Comparison of ENCODE assay signal across 1 cellular context in the genomic region with DNA sequence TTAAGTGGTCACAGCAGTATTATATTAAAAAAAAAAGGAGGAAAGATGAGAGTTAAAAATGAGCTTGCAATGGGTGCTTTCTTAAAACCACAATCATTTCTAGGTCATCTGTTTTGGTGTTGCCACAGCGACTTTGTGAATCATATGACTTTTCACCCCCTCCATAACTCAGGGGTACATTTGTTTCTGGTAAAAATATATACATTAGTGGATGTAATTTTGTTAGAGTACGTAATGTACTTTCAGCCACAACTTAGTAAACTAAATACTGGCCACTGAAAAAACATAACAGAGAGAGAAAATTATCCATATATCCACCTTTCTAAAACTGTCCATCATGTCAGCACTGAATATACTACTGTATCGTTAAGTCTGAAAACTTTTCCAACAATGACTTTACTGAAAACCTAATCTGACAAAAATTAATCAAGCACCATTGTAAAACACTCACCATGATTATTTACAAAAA.
TF ChIP-seq lines count a peak whose summit lies in the region.

No MANE protein-coding gene starts in this region.

TF ChIP-seq in GM12878, 131 proteins besides CTCF, POLR2A, EP300 and RAD21 (continued from another document and continues in another):
- TF ChIP-seq, protein P1, sequence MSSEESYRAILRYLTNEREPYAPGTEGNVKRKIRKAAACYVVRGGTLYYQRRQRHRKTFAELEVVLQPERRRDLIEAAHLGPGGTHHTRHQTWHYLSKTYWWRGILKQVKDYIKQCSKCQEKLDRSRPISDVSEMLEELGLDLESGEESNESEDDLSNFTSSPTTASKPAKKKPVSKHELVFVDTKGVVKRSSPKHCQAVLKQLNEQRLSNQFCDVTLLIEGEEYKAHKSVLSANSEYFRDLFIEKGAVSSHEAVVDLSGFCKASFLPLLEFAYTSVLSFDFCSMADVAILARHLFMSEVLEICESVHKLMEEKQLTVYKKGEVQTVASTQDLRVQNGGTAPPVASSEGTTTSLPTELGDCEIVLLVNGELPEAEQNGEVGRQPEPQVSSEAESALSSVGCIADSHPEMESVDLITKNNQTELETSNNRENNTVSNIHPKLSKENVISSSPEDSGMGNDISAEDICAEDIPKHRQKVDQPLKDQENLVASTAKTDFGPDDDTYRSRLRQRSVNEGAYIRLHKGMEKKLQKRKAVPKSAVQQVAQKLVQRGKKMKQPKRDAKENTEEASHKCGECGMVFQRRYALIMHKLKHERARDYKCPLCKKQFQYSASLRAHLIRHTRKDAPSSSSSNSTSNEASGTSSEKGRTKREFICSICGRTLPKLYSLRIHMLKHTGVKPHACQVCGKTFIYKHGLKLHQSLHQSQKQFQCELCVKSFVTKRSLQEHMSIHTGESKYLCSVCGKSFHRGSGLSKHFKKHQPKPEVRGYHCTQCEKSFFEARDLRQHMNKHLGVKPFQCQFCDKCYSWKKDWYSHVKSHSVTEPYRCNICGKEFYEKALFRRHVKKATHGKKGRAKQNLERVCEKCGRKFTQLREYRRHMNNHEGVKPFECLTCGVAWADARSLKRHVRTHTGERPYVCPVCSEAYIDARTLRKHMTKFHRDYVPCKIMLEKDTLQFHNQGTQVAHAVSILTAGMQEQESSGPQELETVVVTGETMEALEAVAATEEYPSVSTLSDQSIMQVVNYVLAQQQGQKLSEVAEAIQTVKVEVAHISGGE (CRISPR knock-in tag; IDR thresholded peaks at IDR 0.05), result no peak
- TF ChIP-seq, protein P2, sequence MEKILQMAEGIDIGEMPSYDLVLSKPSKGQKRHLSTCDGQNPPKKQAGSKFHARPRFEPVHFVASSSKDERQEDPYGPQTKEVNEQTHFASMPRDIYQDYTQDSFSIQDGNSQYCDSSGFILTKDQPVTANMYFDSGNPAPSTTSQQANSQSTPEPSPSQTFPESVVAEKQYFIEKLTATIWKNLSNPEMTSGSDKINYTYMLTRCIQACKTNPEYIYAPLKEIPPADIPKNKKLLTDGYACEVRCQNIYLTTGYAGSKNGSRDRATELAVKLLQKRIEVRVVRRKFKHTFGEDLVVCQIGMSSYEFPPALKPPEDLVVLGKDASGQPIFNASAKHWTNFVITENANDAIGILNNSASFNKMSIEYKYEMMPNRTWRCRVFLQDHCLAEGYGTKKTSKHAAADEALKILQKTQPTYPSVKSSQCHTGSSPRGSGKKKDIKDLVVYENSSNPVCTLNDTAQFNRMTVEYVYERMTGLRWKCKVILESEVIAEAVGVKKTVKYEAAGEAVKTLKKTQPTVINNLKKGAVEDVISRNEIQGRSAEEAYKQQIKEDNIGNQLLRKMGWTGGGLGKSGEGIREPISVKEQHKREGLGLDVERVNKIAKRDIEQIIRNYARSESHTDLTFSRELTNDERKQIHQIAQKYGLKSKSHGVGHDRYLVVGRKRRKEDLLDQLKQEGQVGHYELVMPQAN (conservative IDR thresholded peaks at IDR 0.05), result peak; percentile 42
- TF ChIP-seq BCL11A (IDR thresholded peaks at IDR 0.05; ENCODE audit: low read depth, low read length) (0 out of 2 replicates have a peak, but pooled peaks have one; percentile 9), RBBP5 (conservative IDR thresholded peaks at IDR 0.05) (no peak), TCF12 (IDR thresholded peaks at IDR 0.05; ENCODE audit: low read depth, low read length) (no peak), EZH2 (IDR thresholded peaks at IDR 0.05; ENCODE audit: borderline replicate concordance, control insufficient read depth, low read depth, low read length) (no peak), SPI1 (IDR thresholded peaks at IDR 0.05; ENCODE audit: borderline replicate concordance, insufficient read depth, low read depth, low read length) (no peak), RFX5 (IDR thresholded peaks at IDR 0.05; ENCODE audit: low read depth, low read length) (no peak), HDGF (IDR thresholded peaks at IDR 0.05) (no peak), NFYA (IDR thresholded peaks at IDR 0.05; ENCODE audit: borderline replicate concordance, low read depth, low read length) (no peak), YY1 (IDR thresholded peaks at IDR 0.05; ENCODE audit: low read depth, low read length) (no peak), RELA (IDR thresholded peaks at IDR 0.05; ENCODE audit: borderline replicate concordance, partially characterized antibody) (no peak), ZNF384 (IDR thresholded peaks at IDR 0.05; ENCODE audit: borderline replicate concordance, low read depth, low read length) (peak; percentile 67; the same call in 1 of the 2 replicates), RB1 (IDR thresholded peaks at IDR 0.05; ENCODE audit: borderline replicate concordance) (no peak), CREM (IDR thresholded peaks at IDR 0.05; ENCODE audit: low read depth) (no peak)
- TF ChIP-seq, protein P3, sequence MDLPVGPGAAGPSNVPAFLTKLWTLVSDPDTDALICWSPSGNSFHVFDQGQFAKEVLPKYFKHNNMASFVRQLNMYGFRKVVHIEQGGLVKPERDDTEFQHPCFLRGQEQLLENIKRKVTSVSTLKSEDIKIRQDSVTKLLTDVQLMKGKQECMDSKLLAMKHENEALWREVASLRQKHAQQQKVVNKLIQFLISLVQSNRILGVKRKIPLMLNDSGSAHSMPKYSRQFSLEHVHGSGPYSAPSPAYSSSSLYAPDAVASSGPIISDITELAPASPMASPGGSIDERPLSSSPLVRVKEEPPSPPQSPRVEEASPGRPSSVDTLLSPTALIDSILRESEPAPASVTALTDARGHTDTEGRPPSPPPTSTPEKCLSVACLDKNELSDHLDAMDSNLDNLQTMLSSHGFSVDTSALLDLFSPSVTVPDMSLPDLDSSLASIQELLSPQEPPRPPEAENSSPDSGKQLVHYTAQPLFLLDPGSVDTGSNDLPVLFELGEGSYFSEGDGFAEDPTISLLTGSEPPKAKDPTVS (IDR thresholded peaks at IDR 0.05; ENCODE audit: low read depth, low read length), result no peak
- TF ChIP-seq, protein P4, sequence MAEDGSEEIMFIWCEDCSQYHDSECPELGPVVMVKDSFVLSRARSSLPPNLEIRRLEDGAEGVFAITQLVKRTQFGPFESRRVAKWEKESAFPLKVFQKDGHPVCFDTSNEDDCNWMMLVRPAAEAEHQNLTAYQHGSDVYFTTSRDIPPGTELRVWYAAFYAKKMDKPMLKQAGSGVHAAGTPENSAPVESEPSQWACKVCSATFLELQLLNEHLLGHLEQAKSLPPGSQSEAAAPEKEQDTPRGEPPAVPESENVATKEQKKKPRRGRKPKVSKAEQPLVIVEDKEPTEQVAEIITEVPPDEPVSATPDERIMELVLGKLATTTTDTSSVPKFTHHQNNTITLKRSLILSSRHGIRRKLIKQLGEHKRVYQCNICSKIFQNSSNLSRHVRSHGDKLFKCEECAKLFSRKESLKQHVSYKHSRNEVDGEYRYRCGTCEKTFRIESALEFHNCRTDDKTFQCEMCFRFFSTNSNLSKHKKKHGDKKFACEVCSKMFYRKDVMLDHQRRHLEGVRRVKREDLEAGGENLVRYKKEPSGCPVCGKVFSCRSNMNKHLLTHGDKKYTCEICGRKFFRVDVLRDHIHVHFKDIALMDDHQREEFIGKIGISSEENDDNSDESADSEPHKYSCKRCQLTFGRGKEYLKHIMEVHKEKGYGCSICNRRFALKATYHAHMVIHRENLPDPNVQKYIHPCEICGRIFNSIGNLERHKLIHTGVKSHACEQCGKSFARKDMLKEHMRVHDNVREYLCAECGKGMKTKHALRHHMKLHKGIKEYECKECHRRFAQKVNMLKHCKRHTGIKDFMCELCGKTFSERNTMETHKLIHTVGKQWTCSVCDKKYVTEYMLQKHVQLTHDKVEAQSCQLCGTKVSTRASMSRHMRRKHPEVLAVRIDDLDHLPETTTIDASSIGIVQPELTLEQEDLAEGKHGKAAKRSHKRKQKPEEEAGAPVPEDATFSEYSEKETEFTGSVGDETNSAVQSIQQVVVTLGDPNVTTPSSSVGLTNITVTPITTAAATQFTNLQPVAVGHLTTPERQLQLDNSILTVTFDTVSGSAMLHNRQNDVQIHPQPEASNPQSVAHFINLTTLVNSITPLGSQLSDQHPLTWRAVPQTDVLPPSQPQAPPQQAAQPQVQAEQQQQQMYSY (CRISPR knock-in tag; IDR thresholded peaks at IDR 0.05), result no peak
- TF ChIP-seq, protein P5, sequence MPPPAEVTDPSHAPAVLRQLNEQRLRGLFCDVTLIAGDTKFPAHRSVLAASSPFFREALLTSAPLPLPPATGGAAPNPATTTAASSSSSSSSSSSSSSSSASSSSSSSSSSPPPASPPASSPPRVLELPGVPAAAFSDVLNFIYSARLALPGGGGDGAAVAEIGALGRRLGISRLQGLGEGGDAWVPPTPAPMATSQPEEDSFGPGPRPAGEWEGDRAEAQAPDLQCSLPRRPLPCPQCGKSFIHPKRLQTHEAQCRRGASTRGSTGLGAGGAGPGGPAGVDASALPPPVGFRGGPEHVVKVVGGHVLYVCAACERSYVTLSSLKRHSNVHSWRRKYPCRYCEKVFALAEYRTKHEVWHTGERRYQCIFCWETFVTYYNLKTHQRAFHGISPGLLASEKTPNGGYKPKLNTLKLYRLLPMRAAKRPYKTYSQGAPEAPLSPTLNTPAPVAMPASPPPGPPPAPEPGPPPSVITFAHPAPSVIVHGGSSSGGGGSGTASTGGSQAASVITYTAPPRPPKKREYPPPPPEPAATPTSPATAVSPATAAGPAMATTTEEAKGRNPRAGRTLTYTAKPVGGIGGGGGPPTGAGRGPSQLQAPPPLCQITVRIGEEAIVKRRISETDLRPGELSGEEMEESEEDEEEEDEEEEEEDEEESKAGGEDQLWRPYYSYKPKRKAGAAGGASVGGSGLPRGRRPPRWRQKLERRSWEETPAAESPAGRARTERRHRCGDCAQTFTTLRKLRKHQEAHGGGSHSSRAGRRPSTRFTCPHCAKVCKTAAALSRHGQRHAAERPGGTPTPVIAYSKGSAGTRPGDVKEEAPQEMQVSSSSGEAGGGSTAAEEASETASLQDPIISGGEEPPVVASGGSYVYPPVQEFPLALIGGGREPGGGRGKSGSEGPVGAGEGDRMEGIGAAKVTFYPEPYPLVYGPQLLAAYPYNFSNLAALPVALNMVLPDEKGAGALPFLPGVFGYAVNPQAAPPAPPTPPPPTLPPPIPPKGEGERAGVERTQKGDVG (CRISPR knock-in tag; IDR thresholded peaks at IDR 0.05), result no peak
- TF ChIP-seq, protein P6, sequence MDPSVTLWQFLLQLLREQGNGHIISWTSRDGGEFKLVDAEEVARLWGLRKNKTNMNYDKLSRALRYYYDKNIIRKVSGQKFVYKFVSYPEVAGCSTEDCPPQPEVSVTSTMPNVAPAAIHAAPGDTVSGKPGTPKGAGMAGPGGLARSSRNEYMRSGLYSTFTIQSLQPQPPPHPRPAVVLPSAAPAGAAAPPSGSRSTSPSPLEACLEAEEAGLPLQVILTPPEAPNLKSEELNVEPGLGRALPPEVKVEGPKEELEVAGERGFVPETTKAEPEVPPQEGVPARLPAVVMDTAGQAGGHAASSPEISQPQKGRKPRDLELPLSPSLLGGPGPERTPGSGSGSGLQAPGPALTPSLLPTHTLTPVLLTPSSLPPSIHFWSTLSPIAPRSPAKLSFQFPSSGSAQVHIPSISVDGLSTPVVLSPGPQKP (IDR thresholded peaks at IDR 0.05; ENCODE audit: low read depth, low read length), result no peak
- TF ChIP-seq, protein P7, sequence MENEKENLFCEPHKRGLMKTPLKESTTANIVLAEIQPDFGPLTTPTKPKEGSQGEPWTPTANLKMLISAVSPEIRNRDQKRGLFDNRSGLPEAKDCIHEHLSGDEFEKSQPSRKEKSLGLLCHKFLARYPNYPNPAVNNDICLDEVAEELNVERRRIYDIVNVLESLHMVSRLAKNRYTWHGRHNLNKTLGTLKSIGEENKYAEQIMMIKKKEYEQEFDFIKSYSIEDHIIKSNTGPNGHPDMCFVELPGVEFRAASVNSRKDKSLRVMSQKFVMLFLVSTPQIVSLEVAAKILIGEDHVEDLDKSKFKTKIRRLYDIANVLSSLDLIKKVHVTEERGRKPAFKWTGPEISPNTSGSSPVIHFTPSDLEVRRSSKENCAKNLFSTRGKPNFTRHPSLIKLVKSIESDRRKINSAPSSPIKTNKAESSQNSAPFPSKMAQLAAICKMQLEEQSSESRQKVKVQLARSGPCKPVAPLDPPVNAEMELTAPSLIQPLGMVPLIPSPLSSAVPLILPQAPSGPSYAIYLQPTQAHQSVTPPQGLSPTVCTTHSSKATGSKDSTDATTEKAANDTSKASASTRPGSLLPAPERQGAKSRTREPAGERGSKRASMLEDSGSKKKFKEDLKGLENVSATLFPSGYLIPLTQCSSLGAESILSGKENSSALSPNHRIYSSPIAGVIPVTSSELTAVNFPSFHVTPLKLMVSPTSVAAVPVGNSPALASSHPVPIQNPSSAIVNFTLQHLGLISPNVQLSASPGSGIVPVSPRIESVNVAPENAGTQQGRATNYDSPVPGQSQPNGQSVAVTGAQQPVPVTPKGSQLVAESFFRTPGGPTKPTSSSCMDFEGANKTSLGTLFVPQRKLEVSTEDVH (IDR thresholded peaks at IDR 0.05; ENCODE audit: low read depth, partially characterized antibody), result no peak
- TF ChIP-seq, protein P8, sequence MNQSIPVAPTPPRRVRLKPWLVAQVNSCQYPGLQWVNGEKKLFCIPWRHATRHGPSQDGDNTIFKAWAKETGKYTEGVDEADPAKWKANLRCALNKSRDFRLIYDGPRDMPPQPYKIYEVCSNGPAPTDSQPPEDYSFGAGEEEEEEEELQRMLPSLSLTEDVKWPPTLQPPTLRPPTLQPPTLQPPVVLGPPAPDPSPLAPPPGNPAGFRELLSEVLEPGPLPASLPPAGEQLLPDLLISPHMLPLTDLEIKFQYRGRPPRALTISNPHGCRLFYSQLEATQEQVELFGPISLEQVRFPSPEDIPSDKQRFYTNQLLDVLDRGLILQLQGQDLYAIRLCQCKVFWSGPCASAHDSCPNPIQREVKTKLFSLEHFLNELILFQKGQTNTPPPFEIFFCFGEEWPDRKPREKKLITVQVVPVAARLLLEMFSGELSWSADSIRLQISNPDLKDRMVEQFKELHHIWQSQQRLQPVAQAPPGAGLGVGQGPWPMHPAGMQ (IDR thresholded peaks at IDR 0.05; ENCODE audit: borderline replicate concordance), result no peak
- TF ChIP-seq, protein P9, sequence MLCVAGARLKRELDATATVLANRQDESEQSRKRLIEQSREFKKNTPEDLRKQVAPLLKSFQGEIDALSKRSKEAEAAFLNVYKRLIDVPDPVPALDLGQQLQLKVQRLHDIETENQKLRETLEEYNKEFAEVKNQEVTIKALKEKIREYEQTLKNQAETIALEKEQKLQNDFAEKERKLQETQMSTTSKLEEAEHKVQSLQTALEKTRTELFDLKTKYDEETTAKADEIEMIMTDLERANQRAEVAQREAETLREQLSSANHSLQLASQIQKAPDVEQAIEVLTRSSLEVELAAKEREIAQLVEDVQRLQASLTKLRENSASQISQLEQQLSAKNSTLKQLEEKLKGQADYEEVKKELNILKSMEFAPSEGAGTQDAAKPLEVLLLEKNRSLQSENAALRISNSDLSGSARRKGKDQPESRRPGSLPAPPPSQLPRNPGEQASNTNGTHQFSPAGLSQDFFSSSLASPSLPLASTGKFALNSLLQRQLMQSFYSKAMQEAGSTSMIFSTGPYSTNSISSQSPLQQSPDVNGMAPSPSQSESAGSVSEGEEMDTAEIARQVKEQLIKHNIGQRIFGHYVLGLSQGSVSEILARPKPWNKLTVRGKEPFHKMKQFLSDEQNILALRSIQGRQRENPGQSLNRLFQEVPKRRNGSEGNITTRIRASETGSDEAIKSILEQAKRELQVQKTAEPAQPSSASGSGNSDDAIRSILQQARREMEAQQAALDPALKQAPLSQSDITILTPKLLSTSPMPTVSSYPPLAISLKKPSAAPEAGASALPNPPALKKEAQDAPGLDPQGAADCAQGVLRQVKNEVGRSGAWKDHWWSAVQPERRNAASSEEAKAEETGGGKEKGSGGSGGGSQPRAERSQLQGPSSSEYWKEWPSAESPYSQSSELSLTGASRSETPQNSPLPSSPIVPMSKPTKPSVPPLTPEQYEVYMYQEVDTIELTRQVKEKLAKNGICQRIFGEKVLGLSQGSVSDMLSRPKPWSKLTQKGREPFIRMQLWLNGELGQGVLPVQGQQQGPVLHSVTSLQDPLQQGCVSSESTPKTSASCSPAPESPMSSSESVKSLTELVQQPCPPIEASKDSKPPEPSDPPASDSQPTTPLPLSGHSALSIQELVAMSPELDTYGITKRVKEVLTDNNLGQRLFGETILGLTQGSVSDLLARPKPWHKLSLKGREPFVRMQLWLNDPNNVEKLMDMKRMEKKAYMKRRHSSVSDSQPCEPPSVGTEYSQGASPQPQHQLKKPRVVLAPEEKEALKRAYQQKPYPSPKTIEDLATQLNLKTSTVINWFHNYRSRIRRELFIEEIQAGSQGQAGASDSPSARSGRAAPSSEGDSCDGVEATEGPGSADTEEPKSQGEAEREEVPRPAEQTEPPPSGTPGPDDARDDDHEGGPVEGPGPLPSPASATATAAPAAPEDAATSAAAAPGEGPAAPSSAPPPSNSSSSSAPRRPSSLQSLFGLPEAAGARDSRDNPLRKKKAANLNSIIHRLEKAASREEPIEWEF (IDR thresholded peaks at IDR 0.05; ENCODE audit: insufficient replicate concordance, low read depth, low read length), result peak; percentile 40
